1 cellular context compared by ENCODE assay signal in the genomic region with DNA sequence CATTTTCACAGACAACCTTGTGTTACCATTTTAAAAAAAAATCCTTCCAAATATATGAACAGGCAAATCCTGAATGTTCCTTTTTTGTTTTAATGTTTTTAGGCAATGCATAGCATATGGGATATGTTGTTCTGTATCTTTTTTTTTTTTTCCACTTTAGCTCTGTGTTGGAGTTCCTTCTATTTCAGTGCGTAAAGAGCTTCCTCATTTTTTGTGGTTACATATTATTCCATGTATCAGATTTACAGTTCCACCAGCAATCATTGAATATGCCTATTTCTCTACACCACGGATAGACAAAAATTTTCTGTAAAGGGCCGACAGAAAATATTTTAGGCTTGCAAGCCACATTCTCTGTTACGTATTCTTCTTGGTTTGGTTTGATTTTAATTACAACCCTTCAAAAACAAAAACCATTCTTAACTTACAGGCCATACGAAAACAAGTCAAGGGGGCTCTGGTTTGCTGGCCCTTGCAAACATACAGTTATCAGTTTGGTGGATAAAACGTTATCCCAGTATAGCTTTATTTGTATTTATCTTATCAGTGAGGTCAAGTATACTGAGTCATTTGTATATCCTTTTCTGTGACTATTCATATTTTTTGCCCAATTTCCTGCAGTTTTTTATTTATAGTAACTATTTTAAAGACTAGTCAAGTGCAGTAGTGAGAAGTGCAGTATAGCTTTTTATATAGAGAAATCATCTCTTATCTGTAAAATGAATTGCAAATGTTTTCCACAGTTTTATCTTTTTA.
TF ChIP-seq lines count a peak whose summit lies in the region.

No MANE protein-coding gene starts in this region.

TF ChIP-seq in IMR-90, 13 proteins besides CTCF, POLR2A, EP300 and RAD21 (continued from another document):
- TF ChIP-seq MAZ (IDR thresholded peaks at IDR 0.05; ENCODE audit: borderline replicate concordance, low read depth, low read length): no peak
- TF ChIP-seq MXI1 (IDR thresholded peaks at IDR 0.05; ENCODE audit: borderline replicate concordance, low read depth, low read length): no peak
- no peak for TF ChIP-seq BHLHE40 (IDR thresholded peaks at IDR 0.05; ENCODE audit: low read depth, low read length)
- no peak for TF ChIP-seq USF2 (IDR thresholded peaks at IDR 0.05; ENCODE audit: low read depth, low read length)
